ENCODE assay signal across 31 cellular contexts in genomic region chr13:114179087-114179658, GRCh38. TPM values are rescaled to one million over a fixed set of nuclear protein-coding genes. Genes with fewer than 3 reads are reported as not detected.
A peak's percentile ranks its signal among the peaks of the same experiment; 100 is the strongest.
DNase-seq lines count a peak whose midpoint lies in the region; ATAC-seq, FAIRE-seq and TF ChIP-seq lines count a peak whose summit lies in the region.
"Had no signal": no experiment of that assay in that cellular context is flagged by ENCODE, and none has a peak within 500 bp of the region (broad histone marks: within the 10 kb centered on the region; RNA-seq: fewer than 3 reads in every experiment).

Gene CFAP97D2, plus strand, starts transcription at chr13:114179257. Its CDS starts 74 bp downstream, at chr13:114179331.

- no peak within 1 kb of the TSS for H3K27ac ChIP-seq in naive thymus-derived CD4-positive, alpha-beta T cell (ENCODE audit: low read depth, low read length)
- H3K27ac ChIP-seq: cardiac muscle cell, colonic mucosa, PC-9, tibial nerve had no signal

- DNase-seq in NCI-H82 (lab: John Stamatoyannopoulos, UW) (peak; percentile 38), NCI-H82 treated with DMSO at 0.1 percent for 48 hours (lab: John Stamatoyannopoulos, UW; ENCODE audit: unreplicated experiment) (no peak), SK-N-DZ (ENCODE audit: low spot score) (peak; percentile 42), retina (peak; percentile 69), NCI-H1092 (lab: John Stamatoyannopoulos, UW) (no peak), H54 (ENCODE audit: insufficient read length, low spot score) (no peak)
- DNase-seq in naive thymus-derived CD4-positive, alpha-beta T cell = no peak
- no peak for DNase-seq in activated CD4-positive, alpha-beta T cell treated with anti-CD3 and anti-CD28 coated beads, Interleukin-2, amount 50 U/mL, for 1 hour
- DNase-seq: activated CD4-positive, alpha-beta T cell treated with anti-CD3 and anti-CD28 coated beads, Interleukin-2, amount 10 ng/mL, durations not matched to agents 7 days and 5 days; activated CD8-positive, alpha-beta memory T cell treated with anti-CD3 and anti-CD28 coated beads, Interleukin-2, amount 50 U/mL, for 4 hours; CD4-positive, alpha-beta T cell; colonic mucosa; effector memory CD4-positive, alpha-beta T cell; glutamatergic neuron; NCI-H1048; NCI-H2029; NK-92 treated with Interleukin-12 subunit alpha and Interleukin-12 subunit beta, amount 100 ng/mL, for 24 hours; occipital lobe; PC-9; Right ventricle myocardium superior; T-helper 9 cell had no signal

- POLR2A ChIA-PET in naive thymus-derived CD4-positive, alpha-beta T cell (lab: Charles Lee) = interaction anchor here (0.6 to 2.3 kb wide), 5 partner anchors 12 to 39 kb away, joined by 3 to 11 read pairs (median 6); no protein-coding TSS in a partner anchor

- peaks cover 18 to 22% of the 10 kb centered on the region in 2 donors for H3K4me1 ChIP-seq in naive thymus-derived CD4-positive, alpha-beta T cell (ENCODE audit: control insufficient read depth in 2 of 2, insufficient read depth in 2 of 2, low read length in 2 of 2)
- H3K4me1 ChIP-seq: colonic mucosa, tibial nerve had no signal

- peaks cover 0 to 29% (median 0%) of the 10 kb centered on the region in 5 donors for H3K27me3 Mint-ChIP-seq in naive thymus-derived CD4-positive, alpha-beta T cell
- H3K27me3 Mint-ChIP-seq: CD4-positive, alpha-beta T cell had no signal

- peaks cover 4 to 12% (median 6%) of the 10 kb centered on the region in 5 donors for H3K36me3 Mint-ChIP-seq in naive thymus-derived CD4-positive, alpha-beta T cell

- no peak for TF ChIP-seq POLR2A in H54 (IDR thresholded peaks at IDR 0.05; ENCODE audit: low read depth, low read length)

- peak within 1 kb of the TSS in 1 of 10 donors; percentile 7 for H3K4me3 Mint-ChIP-seq in naive thymus-derived CD4-positive, alpha-beta T cell
- H3K4me3 Mint-ChIP-seq: activated CD4-positive, alpha-beta T cell treated with anti-CD3 and anti-CD28 coated beads, Interleukin-2, amount 10 ng/mL, durations not matched to agents 7 days and 5 days; CD4-positive, alpha-beta T cell had no signal

- H3K27ac Mint-ChIP-seq in naive thymus-derived CD4-positive, alpha-beta T cell = peak within 1 kb of the TSS in 6 of 9 donors; percentile 17 to 73 (median 62)
- H3K27ac Mint-ChIP-seq: activated CD4-positive, alpha-beta T cell treated with anti-CD3 and anti-CD28 coated beads, Interleukin-2, amount 10 ng/mL, durations not matched to agents 7 days and 5 days; activated naive CD4-positive, alpha-beta T cell treated with anti-CD3 and anti-CD28 coated beads, Interleukin-2, amount 50 U/mL, for 72 hours; CD4-positive, alpha-beta T cell had no signal

- ATAC-seq in naive thymus-derived CD4-positive, alpha-beta T cell = no peak
- ATAC-seq: activated naive CD4-positive, alpha-beta T cell treated with anti-CD3 and anti-CD28 coated beads, Interleukin-2, amount 50 U/mL, for 72 hours; HepG2 had no signal

- H3K9me3 ChIP-seq in naive thymus-derived CD4-positive, alpha-beta T cell (ENCODE audit: control insufficient read depth in 2 of 3, low read length in 3 of 3) = peaks cover 0 to 3% (median 0%) of the 10 kb centered on the region in 3 experiments
- H3K9me3 ChIP-seq: colonic mucosa had no signal

- no peaks in the 10 kb centered on the region for H3K27me3 ChIP-seq in naive thymus-derived CD4-positive, alpha-beta T cell (ENCODE audit: control insufficient read depth in 2 of 2, insufficient read depth in 2 of 2, low read length in 2 of 2)
- H3K27me3 ChIP-seq: cardiac muscle cell, colonic mucosa had no signal

- intact Hi-C loops in naive thymus-derived CD4-positive, alpha-beta T cell (cut with micrococcal nuclease) = loop anchor here in 1 of 2 donors (2.0 kb wide), 1 partner anchor 16 kb away; no protein-coding TSS in a partner anchor

- no peak for FAIRE-seq in H54 (lab: Jason Lieb, UNC)
- FAIRE-seq: HepG2 had no signal

- H3K9me3 Mint-ChIP-seq in naive thymus-derived CD4-positive, alpha-beta T cell = peaks cover 0 to 10% (median 1%) of the 10 kb centered on the region in 11 donors

- no peaks in the 10 kb centered on the region for H3K36me3 ChIP-seq in naive thymus-derived CD4-positive, alpha-beta T cell (ENCODE audit: control insufficient read depth in 2 of 3, insufficient read depth in 3 of 3, low read length in 3 of 3)
- H3K36me3 ChIP-seq: cardiac muscle cell, colonic mucosa, tibial nerve had no signal

- CTCF ChIA-PET in naive thymus-derived CD4-positive, alpha-beta T cell (lab: Charles Lee) = no interaction called here

- no peak within 1 kb of the TSS for H3K4me3 ChIP-seq in naive thymus-derived CD4-positive, alpha-beta T cell (ENCODE audit: low read length)
- H3K4me3 ChIP-seq: cardiac muscle cell, colonic mucosa, lung, PC-9, tibial nerve had no signal

- peaks cover 15 to 76% (median 66%) of the 10 kb centered on the region in 7 donors for H3K4me1 Mint-ChIP-seq in naive thymus-derived CD4-positive, alpha-beta T cell

RNA-seq across cellular contexts. Expression of gene CFAP97D2, which starts in this region (rescaled TPM):
- polyA plus RNA-seq in SK-N-DZ (2014; cell fraction: cytosol; rRNA removed) = not detected in 2 replicates
- not detected in 2 replicates for polyA plus RNA-seq in SK-N-DZ (2014; cell fraction: nucleus; rRNA removed)
- total RNA-seq in naive thymus-derived CD4-positive, alpha-beta T cell = 1 to 10 TPM in 1 of 5 experiments, under 1 TPM in 1, not detected in 3; 0.27 to 1.1 TPM
- under 1 TPM in 1 of 2 donors, not detected in 1; 0.33 TPM for polyA plus RNA-seq in naive thymus-derived CD4-positive, alpha-beta T cell
- total RNA-seq: A172; activated CD4-positive, alpha-beta T cell treated with anti-CD3 and anti-CD28 coated beads, Interleukin-2, amount 10 ng/mL, durations not matched to agents 7 days and 5 days; activated naive CD4-positive, alpha-beta T cell treated with anti-CD3 and anti-CD28 coated beads, Interleukin-2, amount 50 U/mL, for 72 hours; cardiac muscle cell; colonic mucosa; epithelial cell of proximal tubule; HepG2; mucosa of gallbladder; NCI-H460; occipital lobe; PC-9; Right ventricle myocardium superior; skeletal muscle tissue; tibial nerve had no signal
- polyA plus RNA-seq: cardiac muscle cell, HepG2 had no signal

Comparison
In these comparisons a context has a peak if more than half of its experiments do, and no peak if none do; other contexts are left out.
1. DNase-seq: peak in NCI-H82 (single experiment), SK-N-DZ (single experiment) and retina (single experiment); none in NCI-H82 treated with DMSO at 0.1 percent for 48 hours (single experiment), naive thymus-derived CD4-positive, alpha-beta T cell (0 of 9), NCI-H1092 (single experiment), activated CD4-positive, alpha-beta T cell treated with anti-CD3 and anti-CD28 coated beads, Interleukin-2, amount 50 U/mL, for 1 hour (single experiment) and H54 (single experiment).